1 cellular context compared by ENCODE assay signal in genomic region chr3:128706171-128706570, GRCh38.
TF ChIP-seq lines count a peak whose summit lies in the region.

No MANE protein-coding gene starts in this region.

TF ChIP-seq in HepG2, 621 proteins besides CTCF, POLR2A, EP300 and RAD21 (continued from another document):
- no peak for TF ChIP-seq DRAP1 (CRISPR knock-in tag; IDR thresholded peaks at IDR 0.05)
- no peak for TF ChIP-seq FOSL2 (CRISPR knock-in tag; IDR thresholded peaks at IDR 0.05)
- no peak for TF ChIP-seq MTERF4 (CRISPR knock-in tag; IDR thresholded peaks at IDR 0.05)
- TF ChIP-seq GPBP1L1 (CRISPR knock-in tag; IDR thresholded peaks at IDR 0.05), result no peak
- no peak for TF ChIP-seq HINFP (CRISPR knock-in tag; IDR thresholded peaks at IDR 0.05; ENCODE audit: low read depth)
- TF ChIP-seq ATM (IDR thresholded peaks at IDR 0.05; ENCODE audit: borderline replicate concordance), result no peak
- TF ChIP-seq, protein P1, sequence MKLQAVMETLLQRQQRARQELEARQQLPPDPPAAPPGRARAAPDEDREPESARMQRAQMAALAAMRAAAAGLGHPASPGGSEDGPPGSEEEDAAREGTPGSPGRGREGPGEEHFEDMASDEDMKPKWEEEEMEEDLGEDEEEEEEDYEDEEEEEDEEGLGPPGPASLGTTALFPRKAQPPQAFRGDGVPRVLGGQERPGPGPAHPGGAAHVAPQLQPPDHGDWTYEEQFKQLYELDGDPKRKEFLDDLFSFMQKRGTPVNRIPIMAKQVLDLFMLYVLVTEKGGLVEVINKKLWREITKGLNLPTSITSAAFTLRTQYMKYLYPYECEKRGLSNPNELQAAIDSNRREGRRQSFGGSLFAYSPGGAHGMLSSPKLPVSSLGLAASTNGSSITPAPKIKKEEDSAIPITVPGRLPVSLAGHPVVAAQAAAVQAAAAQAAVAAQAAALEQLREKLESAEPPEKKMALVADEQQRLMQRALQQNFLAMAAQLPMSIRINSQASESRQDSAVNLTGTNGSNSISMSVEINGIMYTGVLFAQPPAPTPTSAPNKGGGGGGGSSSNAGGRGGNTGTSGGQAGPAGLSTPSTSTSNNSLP (IDR thresholded peaks at IDR 0.05; ENCODE audit: low read depth, low read length), result no peak
- TF ChIP-seq CHCHD3 (CRISPR knock-in tag; IDR thresholded peaks at IDR 0.05), result no peak
- no peak for TF ChIP-seq TOE1 (CRISPR knock-in tag; IDR thresholded peaks at IDR 0.05)
- TF ChIP-seq ZNF614 (CRISPR knock-in tag; IDR thresholded peaks at IDR 0.05; ENCODE audit: borderline replicate concordance), result no peak
